In the genomic region with DNA sequence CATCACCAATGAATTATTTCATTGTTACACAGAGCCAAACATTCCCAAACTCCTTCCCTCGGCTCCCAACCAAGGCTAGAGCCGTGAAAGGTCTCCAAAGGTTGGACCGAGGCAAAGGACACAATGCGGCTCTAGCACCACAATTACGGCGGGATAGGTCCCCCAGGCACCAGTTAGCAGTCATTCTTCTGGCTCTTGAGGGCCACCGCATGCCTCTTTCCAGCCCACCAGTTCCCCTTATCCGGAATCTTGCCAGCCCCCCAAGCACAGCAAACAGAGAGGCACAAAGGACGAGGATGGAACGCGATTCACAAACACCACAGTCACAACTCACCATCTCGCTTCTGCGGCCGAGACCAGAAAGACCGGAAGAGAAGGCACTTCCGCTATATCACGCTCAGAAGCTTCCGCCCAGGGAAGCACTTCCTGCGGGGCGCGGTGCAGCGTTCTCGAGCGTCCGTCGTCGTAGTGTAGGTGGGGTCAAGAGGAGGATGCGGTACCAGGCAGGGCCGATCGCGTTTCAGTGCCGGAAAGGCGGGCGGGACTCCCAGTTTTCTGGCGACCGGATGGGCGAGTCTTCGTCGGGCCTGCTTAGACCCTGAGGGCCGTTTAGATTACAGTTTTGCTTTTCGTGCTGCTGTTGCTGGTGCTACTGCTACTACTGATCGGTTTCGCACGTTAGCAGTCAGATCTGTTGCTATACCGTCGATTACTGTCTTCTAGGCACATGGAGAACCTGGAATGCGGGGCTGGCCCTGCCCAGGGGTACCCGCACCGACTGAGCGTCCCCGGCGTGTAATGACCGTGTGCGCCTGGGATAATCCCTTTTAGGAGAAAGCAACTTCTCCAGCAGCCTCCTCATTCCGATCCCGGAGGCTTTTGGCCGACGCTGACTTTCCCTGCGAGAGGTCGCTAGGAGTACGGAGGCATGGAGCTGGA, we compare ENCODE assay signal across 8 cellular contexts. TPM values are rescaled to one million over a fixed set of nuclear protein-coding genes. Genes with fewer than 3 reads are reported as not detected.
DNase-seq lines count a peak whose midpoint lies in the region; ATAC-seq and TF ChIP-seq lines count a peak whose summit lies in the region.

A gene (minus strand): TSS at position 374 of the 939 bp plus-strand sequence. CDS start 37 bp downstream, at position 337.

- peak within 1 kb of the TSS; percentile 97 for H3K4me3 Mint-ChIP-seq in activated naive CD4-positive, alpha-beta T cell treated with anti-CD3 and anti-CD28 coated beads, Interleukin-2, amount 50 U/mL, for 24 hours

- ATAC-seq in HG02588 (IDR thresholded peaks at IDR 0.05; ENCODE audit: unreplicated experiment) (peak; percentile 98), SK-N-SH treated with all-trans-retinoic acid at 6 μM for 48 hours (peak; percentile 98)

- H3K4me1 Mint-ChIP-seq in activated naive CD4-positive, alpha-beta T cell treated with anti-CD3 and anti-CD28 coated beads, Interleukin-2, amount 50 U/mL, for 24 hours: peaks cover 38% of the 10 kb centered on the region

- peak within 1 kb of the TSS; percentile 95 for H3K4me3 ChIP-seq in GM06990 (replicated peaks; ENCODE audit: low read depth, low read length)

- no peaks in the 10 kb centered on the region for H3K9me3 Mint-ChIP-seq in activated naive CD4-positive, alpha-beta T cell treated with anti-CD3 and anti-CD28 coated beads, Interleukin-2, amount 50 U/mL, for 24 hours

- TF ChIP-seq CTCF in GM06990 (IDR thresholded peaks at IDR 0.05; ENCODE audit: insufficient read depth, low read length, poor library complexity, severe bottlenecking): no peak

- H3K27me3 ChIP-seq in GM06990 (replicated peaks; ENCODE audit: control insufficient read depth, insufficient read depth, low read length): no peaks in the 10 kb centered on the region

- H3K27ac ChIP-seq in temporal lobe (ENCODE audit: low read depth, low read length): peak within 1 kb of the TSS; percentile 97

- H3K36me3 Mint-ChIP-seq in activated naive CD4-positive, alpha-beta T cell treated with anti-CD3 and anti-CD28 coated beads, Interleukin-2, amount 50 U/mL, for 24 hours: peaks cover 38% of the 10 kb centered on the region

- DNase-seq in GM06990 (ENCODE audit: extremely low read depth, insufficient read length) (peak; percentile 95), NCI-H1092 (lab: John Stamatoyannopoulos, UW) (peak; percentile 94), globus pallidus (ENCODE audit: low spot score) (peak; percentile 96), occipital lobe (lab: John Stamatoyannopoulos, UW) (peak; percentile 95)

- H3K36me3 ChIP-seq in GM06990 (ENCODE audit: control insufficient read depth, insufficient read depth, low read length): peaks cover 16% of the 10 kb centered on the region

- H3K27me3 Mint-ChIP-seq in activated naive CD4-positive, alpha-beta T cell treated with anti-CD3 and anti-CD28 coated beads, Interleukin-2, amount 50 U/mL, for 24 hours: no peaks in the 10 kb centered on the region

- peak within 1 kb of the TSS; percentile 99 for H3K27ac Mint-ChIP-seq in activated naive CD4-positive, alpha-beta T cell treated with anti-CD3 and anti-CD28 coated beads, Interleukin-2, amount 50 U/mL, for 24 hours

TF ChIP-seq in SK-N-SH treated with all-trans-retinoic acid at 6 μM for 48 hours, 23 proteins besides CTCF, POLR2A, EP300 and RAD21:
- TF ChIP-seq, protein P1, sequence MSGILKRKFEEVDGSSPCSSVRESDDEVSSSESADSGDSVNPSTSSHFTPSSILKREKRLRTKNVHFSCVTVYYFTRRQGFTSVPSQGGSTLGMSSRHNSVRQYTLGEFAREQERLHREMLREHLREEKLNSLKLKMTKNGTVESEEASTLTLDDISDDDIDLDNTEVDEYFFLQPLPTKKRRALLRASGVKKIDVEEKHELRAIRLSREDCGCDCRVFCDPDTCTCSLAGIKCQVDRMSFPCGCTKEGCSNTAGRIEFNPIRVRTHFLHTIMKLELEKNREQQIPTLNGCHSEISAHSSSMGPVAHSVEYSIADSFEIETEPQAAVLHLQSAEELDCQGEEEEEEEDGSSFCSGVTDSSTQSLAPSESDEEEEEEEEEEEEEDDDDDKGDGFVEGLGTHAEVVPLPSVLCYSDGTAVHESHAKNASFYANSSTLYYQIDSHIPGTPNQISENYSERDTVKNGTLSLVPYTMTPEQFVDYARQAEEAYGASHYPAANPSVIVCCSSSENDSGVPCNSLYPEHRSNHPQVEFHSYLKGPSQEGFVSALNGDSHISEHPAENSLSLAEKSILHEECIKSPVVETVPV (CRISPR knock-in tag; IDR thresholded peaks at IDR 0.05): 0 out of 2 replicates have a peak, but pooled peaks have one; percentile 33
- TF ChIP-seq ZNF70 (CRISPR knock-in tag; IDR thresholded peaks at IDR 0.05) (0 out of 2 replicates have a peak, but pooled peaks have one; percentile 5), ZNF565 (CRISPR knock-in tag; conservative IDR thresholded peaks at IDR 0.05; ENCODE audit: low read depth) (no peak), ZNF8 (CRISPR knock-in tag; IDR thresholded peaks at IDR 0.05) (peak; percentile 27; the same call in 1 of the 2 replicates), ESRRG (CRISPR knock-in tag; IDR thresholded peaks at IDR 0.05) (peak; percentile 55; the same call in 1 of the 2 replicates), ZFP3 (CRISPR knock-in tag; IDR thresholded peaks at IDR 0.05) (peak; percentile 74), TCF4 (CRISPR knock-in tag; IDR thresholded peaks at IDR 0.05; ENCODE audit: borderline replicate concordance) (no peak), RARB (CRISPR knock-in tag; IDR thresholded peaks at IDR 0.05) (no peak), TOX (CRISPR knock-in tag; IDR thresholded peaks at IDR 0.05; ENCODE audit: borderline replicate concordance) (peak; percentile 6; the same call in 1 of the 2 replicates)
- TF ChIP-seq, protein P2, sequence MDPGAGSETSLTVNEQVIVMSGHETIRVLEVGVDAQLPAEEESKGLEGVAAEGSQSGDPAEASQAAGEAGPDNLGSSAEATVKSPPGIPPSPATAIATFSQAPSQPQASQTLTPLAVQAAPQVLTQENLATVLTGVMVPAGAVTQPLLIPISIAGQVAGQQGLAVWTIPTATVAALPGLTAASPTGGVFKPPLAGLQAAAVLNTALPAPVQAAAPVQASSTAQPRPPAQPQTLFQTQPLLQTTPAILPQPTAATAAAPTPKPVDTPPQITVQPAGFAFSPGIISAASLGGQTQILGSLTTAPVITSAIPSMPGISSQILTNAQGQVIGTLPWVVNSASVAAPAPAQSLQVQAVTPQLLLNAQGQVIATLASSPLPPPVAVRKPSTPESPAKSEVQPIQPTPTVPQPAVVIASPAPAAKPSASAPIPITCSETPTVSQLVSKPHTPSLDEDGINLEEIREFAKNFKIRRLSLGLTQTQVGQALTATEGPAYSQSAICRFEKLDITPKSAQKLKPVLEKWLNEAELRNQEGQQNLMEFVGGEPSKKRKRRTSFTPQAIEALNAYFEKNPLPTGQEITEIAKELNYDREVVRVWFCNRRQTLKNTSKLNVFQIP (CRISPR knock-in tag; IDR thresholded peaks at IDR 0.05; ENCODE audit: borderline replicate concordance, low read depth): peak; percentile 84; the same call in 1 of the 2 replicates
- TF ChIP-seq, protein P3, sequence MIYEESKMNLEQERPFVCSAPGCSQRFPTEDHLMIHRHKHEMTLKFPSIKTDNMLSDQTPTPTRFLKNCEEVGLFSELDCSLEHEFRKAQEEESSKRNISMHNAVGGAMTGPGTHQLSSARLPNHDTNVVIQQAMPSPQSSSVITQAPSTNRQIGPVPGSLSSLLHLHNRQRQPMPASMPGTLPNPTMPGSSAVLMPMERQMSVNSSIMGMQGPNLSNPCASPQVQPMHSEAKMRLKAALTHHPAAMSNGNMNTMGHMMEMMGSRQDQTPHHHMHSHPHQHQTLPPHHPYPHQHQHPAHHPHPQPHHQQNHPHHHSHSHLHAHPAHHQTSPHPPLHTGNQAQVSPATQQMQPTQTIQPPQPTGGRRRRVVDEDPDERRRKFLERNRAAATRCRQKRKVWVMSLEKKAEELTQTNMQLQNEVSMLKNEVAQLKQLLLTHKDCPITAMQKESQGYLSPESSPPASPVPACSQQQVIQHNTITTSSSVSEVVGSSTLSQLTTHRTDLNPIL (CRISPR knock-in tag; IDR thresholded peaks at IDR 0.05; ENCODE audit: low read depth): peak; percentile 19; the same call in 1 of the 2 replicates
TF ChIP-seq in SK-N-SH treated with all-trans-retinoic acid at 6 μM for 48 hours: peak in this region for 8.

RNA-seq across cellular contexts. Expression of the gene that starts here (rescaled TPM):
- total RNA-seq in occipital lobe (1,054 TPM), temporal lobe (380 TPM)

Comparison
In these comparisons a context has a peak if more than half of its experiments do, and no peak if none do; other contexts are left out.
1. Peak in every context shown above with its lines: DNase-seq, ATAC-seq, H3K4me3 ChIP-seq and H3K27ac ChIP-seq.